ENCODE assay signal across 8 cellular contexts in genomic region chr7:93902777-93903423, GRCh38. TPM values are rescaled to one million over a fixed set of nuclear protein-coding genes. Genes with fewer than 3 reads are reported as not detected.
A peak's percentile ranks its signal among the peaks of the same experiment; 100 is the strongest.
DNase-seq lines count a peak whose midpoint lies in the region; ATAC-seq, FAIRE-seq and TF ChIP-seq lines count a peak whose summit lies in the region.

No MANE protein-coding gene starts in this region.

- H3F3A ChIP-seq in OCI-LY1 (ENCODE audit: insufficient read depth, low read length), result no peaks in the 10 kb centered on the region

- H3K36me3 ChIP-seq in OCI-LY1 (ENCODE audit: insufficient read depth, low read length) (no peaks in the 10 kb centered on the region), esophagus squamous epithelium (no peaks in the 10 kb centered on the region), pancreas (no peaks in the 10 kb centered on the region)

- ATAC-seq in GM21576 (IDR thresholded peaks at IDR 0.05; ENCODE audit: unreplicated experiment) (peak; percentile 56), pancreas (peak in 1 of 4 donors; percentile 66), GM19397 (IDR thresholded peaks at IDR 0.05; ENCODE audit: unreplicated experiment) (no peak), GM21367 (IDR thresholded peaks at IDR 0.05; ENCODE audit: unreplicated experiment) (no peak)

- H3K79me2 ChIP-seq in OCI-LY1 (ENCODE audit: insufficient read depth, low read length), result no peaks in the 10 kb centered on the region

- no peaks in the 10 kb centered on the region for H4K20me1 ChIP-seq in OCI-LY1 (ENCODE audit: insufficient read depth, low read length)

- TF ChIP-seq CTCF in AG09309 (IDR thresholded peaks at IDR 0.05; ENCODE audit: control insufficient read depth, insufficient read depth, low read depth, low read length, missing control alignments) (peak; percentile 85), OCI-LY1 (IDR thresholded peaks at IDR 0.05; ENCODE audit: low read length) (peak; percentile 100), esophagus squamous epithelium (IDR thresholded peaks at IDR 0.05) (peak; percentile 20 to 69 (median 45)), pancreas (IDR thresholded peaks at IDR 0.05) (peak in 3 of 4 donors; percentile 25 to 58 (median 52))

- no peaks in the 10 kb centered on the region for H3K27me3 ChIP-seq in OCI-LY1 (ENCODE audit: insufficient read depth, low read length)
- H3K27me3 ChIP-seq in esophagus squamous epithelium, result no peaks in the 10 kb centered on the region
- H3K27me3 ChIP-seq in pancreas, result no peaks in the 10 kb centered on the region

- DNase-seq in AG09309 (ENCODE audit: low read depth) (no peak), esophagus squamous epithelium (lab: John Stamatoyannopoulos, UW) (no peak), pancreas (no peak)
- no peak for DNase-seq in activated CD8-positive, alpha-beta memory T cell treated with anti-CD3 and anti-CD28 coated beads for 24 hours

- H3K4me1 ChIP-seq in OCI-LY1 (ENCODE audit: insufficient read depth, low read length, severe bottlenecking), result no peaks in the 10 kb centered on the region
- no peaks in the 10 kb centered on the region for H3K4me1 ChIP-seq in esophagus squamous epithelium
- H3K4me1 ChIP-seq in pancreas, result peaks cover 0 to 7% (median 0%) of the 10 kb centered on the region in 3 donors

- no peak overlapping the region for H3K4me2 ChIP-seq in OCI-LY1 (ENCODE audit: low read length)

- no peaks in the 10 kb centered on the region for H3K9me3 ChIP-seq in OCI-LY1 (ENCODE audit: low read length)
- H3K9me3 ChIP-seq in esophagus squamous epithelium, result no peaks in the 10 kb centered on the region
- H3K9me3 ChIP-seq in pancreas, result no peaks in the 10 kb centered on the region

- 47 to 50% methylated on average over 1 of the region's 1 CpG for WGBS in esophagus squamous epithelium, 2 donors
- 87 to 93% methylated on average over 1 of the region's 1 CpG for WGBS in pancreas, 2 donors

- intact Hi-C loops in esophagus squamous epithelium (cut with DNase I) (loop anchor here (5.0 kb wide), 1 partner anchor 184 kb away; no protein-coding TSS in a partner anchor), pancreas (cut with DNase I) (no loop called here)

- H3K9ac ChIP-seq in OCI-LY1 (ENCODE audit: low read length), result no peak overlapping the region

- no peak for FAIRE-seq in pancreas (lab: Jason Lieb, UNC)

- no peak overlapping the region for H3K4me3 ChIP-seq in AG09309 (ENCODE audit: control insufficient read depth, low read depth, low read length)
- H3K4me3 ChIP-seq in OCI-LY1 (ENCODE audit: low read depth, low read length, poor library complexity, severe bottlenecking), result no peak overlapping the region
- H3K4me3 ChIP-seq in esophagus squamous epithelium, result no peak overlapping the region
- H3K4me3 ChIP-seq in pancreas, result no peak overlapping the region

- no peak overlapping the region for H2AFZ ChIP-seq in OCI-LY1 (ENCODE audit: low read length)

- H3K9me2 ChIP-seq in OCI-LY1 (ENCODE audit: low read depth, low read length), result no peaks in the 10 kb centered on the region

- H3K27ac ChIP-seq in OCI-LY1 (ENCODE audit: low read depth, low read length, poor library complexity, severe bottlenecking), result no peak overlapping the region
- no peak overlapping the region for H3K27ac ChIP-seq in esophagus squamous epithelium
- no peak overlapping the region for H3K27ac ChIP-seq in pancreas

- TF ChIP-seq POLR2A in esophagus squamous epithelium (IDR thresholded peaks at IDR 0.05), result no peak

RNA-seq across cellular contexts. Expression of gene GNGT1, which starts 3.5 kb away (rescaled TPM):
- total RNA-seq in esophagus squamous epithelium (not detected), pancreas (not detected)
- polyA plus RNA-seq in pancreas, result not detected

RNA-seq across cellular contexts. Expression of gene TFPI2, which starts 12.3 kb away (rescaled TPM):
- 1 to 10 TPM in 1 of 4 donors, under 1 TPM in 2, not detected in 1; 0.67 to 1.9 (median 0.95) TPM for total RNA-seq in esophagus squamous epithelium
- total RNA-seq in pancreas, result 10 to 100 TPM; 11.8 to 49.2 (median 16.6) TPM
- polyA plus RNA-seq in pancreas, result 10 to 100 TPM; 24.5 to 37.9 TPM

RNA-seq across cellular contexts. Expression of gene GNG11, which starts 18.6 kb away (rescaled TPM):
- total RNA-seq in esophagus squamous epithelium (10 to 100 TPM in 1 of 4 donors, 1 to 10 TPM in 2, under 1 TPM in 1; 0.61 to 13.9 (median 4.1) TPM), pancreas (1 to 10 TPM; 1.6 to 4.8 (median 3.3) TPM)
- polyA plus RNA-seq in pancreas, result 10 to 100 TPM; 12.1 TPM

Comparison
In these comparisons a context has a peak if more than half of its experiments do, and no peak if none do; other contexts are left out.
1. CTCF ChIP-seq: peak in every context shown above with its lines; median percentile 100 in OCI-LY1; 85 in AG09309; 52 in pancreas; 45 in esophagus squamous epithelium.
2. RNA of gene TFPI2, which starts 12.3 kb away (total RNA-seq): 11.8 to 49.2 TPM in pancreas; 0.67 to 1.9 TPM in esophagus squamous epithelium; every median in the first group is over 4 times any median in the second.